25 cellular contexts compared by ENCODE assay signal in genomic region chr22:22818202-22818538, GRCh38.
DNase-seq lines count a peak whose midpoint lies in the region; ATAC-seq and TF ChIP-seq lines count a peak whose summit lies in the region.
"Had no signal": no experiment of that assay in that cellular context is flagged by ENCODE, and none has a peak within 500 bp of the region (broad histone marks: within the 10 kb centered on the region; RNA-seq: fewer than 3 reads in every experiment).

No MANE protein-coding gene starts in this region.

- no peaks in the 10 kb centered on the region for H3K27me3 Mint-ChIP-seq in activated CD4-positive, alpha-beta T cell treated with anti-CD3 and anti-CD28 coated beads, Interleukin-2, amount 10 ng/mL, durations not matched to agents 24 days and 14 days
- H3K27me3 Mint-ChIP-seq in central memory CD8-positive, alpha-beta T cell: no peaks in the 10 kb centered on the region

- no peak overlapping the region for H3K9ac ChIP-seq in BLaER1
- H3K9ac ChIP-seq in Karpas-422 (ENCODE audit: low read length): peak overlapping the region; percentile 87
- H3K9ac ChIP-seq: SK-N-SH had no signal

- H3K9me3 ChIP-seq in BLaER1 (no peaks in the 10 kb centered on the region), Karpas-422 (ENCODE audit: low read length) (no peaks in the 10 kb centered on the region), prostate gland (no peaks in the 10 kb centered on the region)
- H3K9me3 ChIP-seq: esophagus squamous epithelium, heart right ventricle, lower lobe of right lung, pancreas, SK-N-SH, transverse colon had no signal

- peaks cover 78% of the 10 kb centered on the region for H3K4me1 Mint-ChIP-seq in activated CD4-positive, alpha-beta T cell treated with anti-CD3 and anti-CD28 coated beads, Interleukin-2, amount 10 ng/mL, durations not matched to agents 24 days and 14 days
- peaks cover 98% of the 10 kb centered on the region for H3K4me1 Mint-ChIP-seq in central memory CD8-positive, alpha-beta T cell

- TF ChIP-seq POLR2A in prostate gland (IDR thresholded peaks at IDR 0.05): no peak

- H3K4me3 ChIP-seq in BLaER1 (no peak overlapping the region), Karpas-422 (ENCODE audit: low read length) (peak overlapping the region; percentile 68), prostate gland (no peak overlapping the region)
- H3K4me3 ChIP-seq: cardiac muscle cell, esophagus squamous epithelium, GM23338, lower lobe of right lung, pancreas, transverse colon had no signal

- peak; percentile 57 for DNase-seq in activated CD4-positive, alpha-beta T cell treated with anti-CD3 and anti-CD28 coated beads, Interleukin-2, amount 10 ng/mL, durations not matched to agents 24 days and 14 days
- no peak for DNase-seq in activated CD4-positive, alpha-beta T cell treated with anti-CD3 and anti-CD28 coated beads for 48 hours
- no peak for DNase-seq in Karpas-422
- no peak for DNase-seq in central memory CD8-positive, alpha-beta T cell (ENCODE audit: low spot score in 2 of 2)
- no peak for DNase-seq in GM19240 (ENCODE audit: insufficient read length, low spot score)
- no peak for DNase-seq in prostate gland (ENCODE audit: low spot score)
- no peak for DNase-seq in GM10248 (ENCODE audit: extremely low spot score)
- DNase-seq: activated CD4-positive, alpha-beta T cell treated with anti-CD3 and anti-CD28 coated beads, Interleukin-2, amount 50 U/mL, for 4 hours; activated naive CD4-positive, alpha-beta T cell treated with Interleukin-2 at 50 U/mL for 16 hours; activated T-cell treated with anti-CD3 and anti-CD28 coated beads for 4 hours; aorta; esophagus squamous epithelium; foreskin melanocyte; heart right ventricle; lower lobe of right lung; pancreas; PC-3; right cardiac atrium; SK-N-SH; stimulated activated CD4-positive, alpha-beta T cell treated with anti-CD3 and anti-CD28 coated beads, Interleukin-2, amount 100 ng/mL, for 24 hours; T1000 had no signal

- H3K36me3 ChIP-seq in BLaER1: no peaks in the 10 kb centered on the region
- H3K36me3 ChIP-seq in Karpas-422 (ENCODE audit: insufficient read depth, low read length): no peaks in the 10 kb centered on the region
- no peaks in the 10 kb centered on the region for H3K36me3 ChIP-seq in prostate gland
- H3K36me3 ChIP-seq: cardiac muscle cell, esophagus squamous epithelium, heart right ventricle, lower lobe of right lung, pancreas, transverse colon had no signal

- H3K9me3 Mint-ChIP-seq in activated CD4-positive, alpha-beta T cell treated with anti-CD3 and anti-CD28 coated beads, Interleukin-2, amount 10 ng/mL, durations not matched to agents 24 days and 14 days: no peaks in the 10 kb centered on the region
- H3K9me3 Mint-ChIP-seq in central memory CD8-positive, alpha-beta T cell: no peaks in the 10 kb centered on the region
- H3K9me3 Mint-ChIP-seq: GM23338 had no signal

- no peaks in the 10 kb centered on the region for H3K79me2 ChIP-seq in Karpas-422 (ENCODE audit: low read length)

- no peak overlapping the region for H3K27ac Mint-ChIP-seq in activated CD4-positive, alpha-beta T cell treated with anti-CD3 and anti-CD28 coated beads, Interleukin-2, amount 10 ng/mL, durations not matched to agents 24 days and 14 days
- H3K27ac Mint-ChIP-seq in central memory CD8-positive, alpha-beta T cell (ENCODE audit: low read depth): peak overlapping the region; percentile 82
- H3K27ac Mint-ChIP-seq: GM23338 had no signal

- H3K27ac ChIP-seq in BLaER1: peak overlapping the region; percentile 75; the same call in 1 of the 2 replicates
- H3K27ac ChIP-seq in Karpas-422 (ENCODE audit: low read length): peak overlapping the region; percentile 95
- no peak overlapping the region for H3K27ac ChIP-seq in prostate gland
- H3K27ac ChIP-seq: cardiac muscle cell, esophagus squamous epithelium, lower lobe of right lung, pancreas had no signal

- POLR2A ChIA-PET in GM10248 (lab: Yijun Ruan, JAX): no interaction called here

- H2AFZ ChIP-seq in Karpas-422 (ENCODE audit: low read length): no peak overlapping the region
- H2AFZ ChIP-seq: GM23338 had no signal

- peak overlapping the region; percentile 89 for H3K4me2 ChIP-seq in BLaER1
- H3K4me2 ChIP-seq in Karpas-422 (ENCODE audit: low read depth, low read length, poor library complexity, severe bottlenecking): peak overlapping the region; percentile 83
- H3K4me2 ChIP-seq: GM23338, SK-N-SH had no signal

- 80% methylated on average over 3 of the region's 3 CpGs for WGBS in prostate gland

- no peaks in the 10 kb centered on the region for H3K36me3 Mint-ChIP-seq in activated CD4-positive, alpha-beta T cell treated with anti-CD3 and anti-CD28 coated beads, Interleukin-2, amount 10 ng/mL, durations not matched to agents 24 days and 14 days (ENCODE audit: low read depth)
- peaks cover 3% of the 10 kb centered on the region for H3K36me3 Mint-ChIP-seq in central memory CD8-positive, alpha-beta T cell (ENCODE audit: insufficient read depth)

- H4K20me1 ChIP-seq in BLaER1: no peaks in the 10 kb centered on the region
- H4K20me1 ChIP-seq in Karpas-422 (ENCODE audit: insufficient read depth, low read depth, low read length): no peaks in the 10 kb centered on the region

- intact Hi-C loops in activated CD4-positive, alpha-beta T cell treated with anti-CD3 and anti-CD28 coated beads, Interleukin-2, amount 10 ng/mL, durations not matched to agents 24 days and 14 days (cut with micrococcal nuclease): loop anchor here (5.0 kb wide), 1 partner anchor 49 kb away; no protein-coding TSS in a partner anchor
- intact Hi-C loops in prostate gland (cut with DNase I): no loop called here

- CTCF ChIA-PET in GM10248 (lab: Yijun Ruan, JAX): interaction anchor here (1.0 to 3.2 kb wide), 5 partner anchors 9 to 66 kb away, joined by 3 to 16 read pairs (median 5); no protein-coding TSS in a partner anchor

- ATAC-seq in central memory CD8-positive, alpha-beta T cell (replicated peaks; ENCODE audit: extremely low read depth, poor library complexity, severe bottlenecking): no peak
- ATAC-seq: pancreas, PC-3 had no signal

- no peak overlapping the region for H3K4me3 Mint-ChIP-seq in activated CD4-positive, alpha-beta T cell treated with anti-CD3 and anti-CD28 coated beads, Interleukin-2, amount 10 ng/mL, durations not matched to agents 24 days and 14 days
- peak overlapping the region; percentile 80 for H3K4me3 Mint-ChIP-seq in central memory CD8-positive, alpha-beta T cell
- H3K4me3 Mint-ChIP-seq: GM23338 had no signal

- H3K9me2 ChIP-seq in Karpas-422 (replicated peaks; ENCODE audit: insufficient read depth, low read length): no peaks in the 10 kb centered on the region
- H3K9me2 ChIP-seq: SK-N-SH had no signal

- H3K4me1 ChIP-seq in BLaER1 (peaks cover 97% of the 10 kb centered on the region), Karpas-422 (ENCODE audit: low read length) (peaks cover 95% of the 10 kb centered on the region), prostate gland (replicated peaks) (no peaks in the 10 kb centered on the region)
- H3K4me1 ChIP-seq: lower lobe of right lung, pancreas had no signal

- TF ChIP-seq CTCF in prostate gland (IDR thresholded peaks at IDR 0.05): no peak
- no peak for TF ChIP-seq CTCF in GM10248 (IDR thresholded peaks at IDR 0.05; ENCODE audit: control extremely low read depth, extremely low read depth, low read depth, missing control alignments)

- no peaks in the 10 kb centered on the region for H3K27me3 ChIP-seq in BLaER1
- no peaks in the 10 kb centered on the region for H3K27me3 ChIP-seq in Karpas-422 (ENCODE audit: low read length)
- H3K27me3 ChIP-seq in prostate gland (replicated peaks; ENCODE audit: insufficient read depth): no peaks in the 10 kb centered on the region
- H3K27me3 ChIP-seq: cardiac muscle cell, pancreas, transverse colon had no signal

Comparison
In these comparisons a context has a peak if more than half of its experiments do, and no peak if none do; other contexts are left out.
1. H3K27ac ChIP-seq: peak in BLaER1 (single experiment) and Karpas-422 (single experiment); none in prostate gland (0 of 2).